In genomic region chr7:27236053-27236410, GRCh38 we compare ENCODE assay signal across 11 cellular contexts. TPM values are rescaled to one million over a fixed set of nuclear protein-coding genes. Genes with fewer than 3 reads are reported as not detected.
DNase-seq lines count a peak whose midpoint lies in the region; ATAC-seq and TF ChIP-seq lines count a peak whose summit lies in the region.
"Had no signal": no experiment of that assay in that cellular context is flagged by ENCODE, and none has a peak within 500 bp of the region (broad histone marks: within the 10 kb centered on the region; RNA-seq: fewer than 3 reads in every experiment).

No MANE protein-coding gene starts in this region.

- H3K4me1 ChIP-seq in right cardiac atrium (ENCODE audit: control insufficient read depth, insufficient read depth, low read length) (no peaks in the 10 kb centered on the region), urinary bladder (ENCODE audit: insufficient read depth) (no peaks in the 10 kb centered on the region)

- H3K4me1 Mint-ChIP-seq in naive thymus-derived CD8-positive, alpha-beta T cell: peaks cover 9 to 23% (median 16%) of the 10 kb centered on the region in 4 donors

- H3K27ac ChIP-seq in right cardiac atrium (ENCODE audit: low read length) (no peak overlapping the region), coronary artery (no peak overlapping the region), urinary bladder (ENCODE audit: low read depth) (no peak overlapping the region)

- no peaks in the 10 kb centered on the region for H3K9me3 Mint-ChIP-seq in naive thymus-derived CD8-positive, alpha-beta T cell
- H3K9me3 Mint-ChIP-seq: CD4-positive, CD25-positive, alpha-beta regulatory T cell had no signal

- DNase-seq in right cardiac atrium (no peak), left cardiac atrium (no peak), coronary artery (ENCODE audit: low spot score) (no peak), CD1c-positive myeloid dendritic cell (ENCODE audit: extremely low spot score) (no peak), NCI-H128 (lab: John Stamatoyannopoulos, UW; ENCODE audit: unreplicated experiment) (no peak)
- no peak for DNase-seq in naive thymus-derived CD8-positive, alpha-beta T cell
- DNase-seq: activated CD8-positive, alpha-beta memory T cell treated with anti-CD3 and anti-CD28 coated beads, Interleukin-2, amount 50 U/mL, for 4 hours; CD4-positive, CD25-positive, alpha-beta regulatory T cell; stimulated activated CD4-positive, alpha-beta T cell treated with anti-CD3 and anti-CD28 coated beads, Interleukin-2, amount 100 ng/mL, for 48 hours had no signal

- H3K4me3 ChIP-seq in right cardiac atrium (ENCODE audit: low read length): peak overlapping the region; percentile 42
- H3K4me3 ChIP-seq in coronary artery: peak overlapping the region; percentile 63
- peak overlapping the region; percentile 46 for H3K4me3 ChIP-seq in urinary bladder (ENCODE audit: low read depth, low read length)

- peak in 1 of 2 donors; percentile 15 for ATAC-seq in right cardiac atrium
- no peak for ATAC-seq in left cardiac atrium
- no peak for ATAC-seq in naive thymus-derived CD8-positive, alpha-beta T cell
- ATAC-seq in activated CD4-positive, CD25-positive, alpha-beta regulatory T cell treated with anti-CD3 and anti-CD28 coated beads, Interleukin-2, amount 50 U/mL, for 24 hours: no peak

- no peaks in the 10 kb centered on the region for H3K9me3 ChIP-seq in right cardiac atrium (ENCODE audit: control insufficient read depth, low read length)

- no peaks in the 10 kb centered on the region for H3K36me3 Mint-ChIP-seq in naive thymus-derived CD8-positive, alpha-beta T cell
- H3K36me3 Mint-ChIP-seq: CD4-positive, CD25-positive, alpha-beta regulatory T cell had no signal

- H3K27me3 Mint-ChIP-seq in naive thymus-derived CD8-positive, alpha-beta T cell: peaks cover 45 to 79% (median 65%) of the 10 kb centered on the region in 5 donors

- POLR2A ChIA-PET in naive thymus-derived CD8-positive, alpha-beta T cell (lab: Charles Lee): no interaction called here

- intact Hi-C loops in right cardiac atrium (cut with DNase I) (no loop called here), left cardiac atrium (cut with DNase I) (no loop called here)

- H3K36me3 ChIP-seq in urinary bladder (ENCODE audit: insufficient read depth): no peaks in the 10 kb centered on the region

- no peaks in the 10 kb centered on the region for H3K27me3 ChIP-seq in right cardiac atrium (ENCODE audit: control insufficient read depth, insufficient read depth)

- H3K27ac Mint-ChIP-seq in naive thymus-derived CD8-positive, alpha-beta T cell: no peak overlapping the region

- WGBS in right cardiac atrium: 19% methylated on average over 14 of the region's 14 CpGs
- 30% methylated on average over 14 of the region's 14 CpGs for WGBS in urinary bladder

- no peak for TF ChIP-seq CTCF in coronary artery (IDR thresholded peaks at IDR 0.05)

- peak overlapping the region in 6 of 10 donors; percentile 12 to 55 (median 46) for H3K4me3 Mint-ChIP-seq in naive thymus-derived CD8-positive, alpha-beta T cell

RNA-seq across cellular contexts. Expression of gene EVX1, which starts 6.6 kb away (rescaled TPM):
- not detected for total RNA-seq in right cardiac atrium
- 0.05 TPM for polyA plus RNA-seq in right cardiac atrium
- not detected for total RNA-seq in left cardiac atrium
- total RNA-seq in naive thymus-derived CD8-positive, alpha-beta T cell: not detected
- not detected for polyA plus RNA-seq in naive thymus-derived CD8-positive, alpha-beta T cell
- total RNA-seq in urinary bladder: 1.1 TPM
- 2.0 TPM for polyA plus RNA-seq in urinary bladder
- total RNA-seq: CD4-positive, CD25-positive, alpha-beta regulatory T cell had no signal
- polyA plus RNA-seq: CD4-positive, CD25-positive, alpha-beta regulatory T cell had no signal

RNA-seq across cellular contexts. Expression of gene HOXA13, which starts 36.1 kb away (rescaled TPM):
- not detected for total RNA-seq in right cardiac atrium
- not detected for polyA plus RNA-seq in right cardiac atrium
- not detected for total RNA-seq in left cardiac atrium
- not detected for total RNA-seq in naive thymus-derived CD8-positive, alpha-beta T cell
- polyA plus RNA-seq in naive thymus-derived CD8-positive, alpha-beta T cell: not detected
- 43.2 TPM for total RNA-seq in urinary bladder
- polyA plus RNA-seq in urinary bladder: 24.4 TPM
- total RNA-seq: CD4-positive, CD25-positive, alpha-beta regulatory T cell had no signal
- polyA plus RNA-seq: CD4-positive, CD25-positive, alpha-beta regulatory T cell had no signal

RNA-seq across cellular contexts. Expression of gene HOXA11, which starts 51.0 kb away (rescaled TPM):
- total RNA-seq in right cardiac atrium: not detected
- polyA plus RNA-seq in right cardiac atrium: not detected
- total RNA-seq in left cardiac atrium: not detected
- not detected for total RNA-seq in naive thymus-derived CD8-positive, alpha-beta T cell
- polyA plus RNA-seq in naive thymus-derived CD8-positive, alpha-beta T cell: not detected
- 9.3 TPM for total RNA-seq in urinary bladder
- 39.1 TPM for polyA plus RNA-seq in urinary bladder
- total RNA-seq: CD4-positive, CD25-positive, alpha-beta regulatory T cell had no signal
- polyA plus RNA-seq: CD4-positive, CD25-positive, alpha-beta regulatory T cell had no signal

Comparison
In these comparisons a context has a peak if more than half of its experiments do, and no peak if none do; other contexts are left out.
1. RNA of gene HOXA13, which starts 36.1 kb away (total RNA-seq): 43.2 TPM in urinary bladder (single experiment); not detected in right cardiac atrium, not detected in left cardiac atrium and not detected in naive thymus-derived CD8-positive, alpha-beta T cell; every median in the first group is over 10 times any median in the second.
2. RNA of gene HOXA11, which starts 51.0 kb away (total RNA-seq): 9.3 TPM in urinary bladder (single experiment); not detected in right cardiac atrium, not detected in left cardiac atrium and not detected in naive thymus-derived CD8-positive, alpha-beta T cell; every median in the first group is over 10 times any median in the second.
3. Peak in every context shown above with its lines, with median percentiles within 50 percentile points of each other: H3K4me3 ChIP-seq.